31 cellular contexts compared by ENCODE assay signal in genomic region chr2:55403177-55403998, GRCh38. TPM values are rescaled to one million over a fixed set of nuclear protein-coding genes. Genes with fewer than 3 reads are reported as not detected.
A peak's percentile ranks its signal among the peaks of the same experiment; 100 is the strongest.
DNase-seq lines count a peak whose midpoint lies in the region; ATAC-seq, FAIRE-seq and TF ChIP-seq lines count a peak whose summit lies in the region.
"Had no signal": no experiment of that assay in that cellular context is flagged by ENCODE, and none has a peak within 500 bp of the region (broad histone marks: within the 10 kb centered on the region; RNA-seq: fewer than 3 reads in every experiment).

No MANE protein-coding gene starts in this region.

- TF ChIP-seq EP300 in K562 (IDR thresholded peaks at IDR 0.05; ENCODE audit: low read length) = no peak

- peaks cover 39 to 63% of the 10 kb centered on the region in 2 donors for H3K36me3 Mint-ChIP-seq in CD14-positive monocyte

- intact Hi-C loops in CD14-positive monocyte (cut with micrococcal nuclease) = no loop called here
- intact Hi-C loops in K562 (cut with micrococcal nuclease) = no loop called here

- no peak overlapping the region for H3K4me3 Mint-ChIP-seq in CD14-positive monocyte
- H3K4me3 Mint-ChIP-seq: activated CD4-positive, alpha-beta memory T cell treated with anti-CD3 and anti-CD28 coated beads, Interleukin-2, amount 10 ng/mL, durations not matched to agents 7 days and 5 days; activated naive CD8-positive, alpha-beta T cell; central memory CD8-positive, alpha-beta T cell; nephron; stimulated activated naive CD8-positive, alpha-beta T cell treated with anti-CD3 and anti-CD28 coated beads, Interleukin-15, amount 100 ng/mL, for 72 hours; T-cell had no signal

- H3K27me3 ChIP-seq in K562 (ENCODE audit: control insufficient read depth in 2 of 2, insufficient read depth in 2 of 2, low read length in 2 of 2) = no peaks in the 10 kb centered on the region
- H3K27me3 ChIP-seq: hepatocyte, pancreas, upper lobe of left lung had no signal

- DNase-seq in CD14-positive monocyte (ENCODE audit: low spot score) (no peak), NOMO-1 (lab: John Stamatoyannopoulos, UW; ENCODE audit: unreplicated experiment in 2 of 2) (peak; percentile 10 to 64), K562 (ENCODE audit: extremely low read depth in 1 of 4, low spot score in 3 of 4) (no peak), medulla oblongata (ENCODE audit: extremely low spot score) (peak; percentile 92), HPDE6-E6E7 (ENCODE audit: extremely low spot score) (no peak)
- DNase-seq in NK-92 treated with Interleukin-12 subunit alpha and Interleukin-12 subunit beta, amount 100 ng/mL, for 24 hours (lab: John Stamatoyannopoulos, UW) = no peak
- no peak for DNase-seq in stimulated activated CD4-positive, alpha-beta T cell treated with anti-CD3 and anti-CD28 coated beads, Interleukin-12 subunit alpha, Interleukin-12 subunit beta, amount 100 ng/mL, for 4 hours
- DNase-seq: activated CD4-positive, alpha-beta memory T cell treated with anti-CD3 and anti-CD28 coated beads, Interleukin-2, amount 10 ng/mL, durations not matched to agents 7 days and 5 days; DMS79 treated with DMSO at 0.1 percent for 48 hours; H7; mucosa of descending colon; NCI-H1092 treated with DMSO at 0.1 percent for 48 hours; NCI-H2029; NCI-H226; NCI-H82; pancreas; PC-9; SIG-M5; stimulated activated naive CD8-positive, alpha-beta T cell treated with anti-CD3 and anti-CD28 coated beads, Interleukin-15, amount 100 ng/mL, for 72 hours; T-cell; upper lobe of left lung had no signal

- no peaks in the 10 kb centered on the region for H3K9me3 Mint-ChIP-seq in CD14-positive monocyte
- H3K9me3 Mint-ChIP-seq: activated CD4-positive, alpha-beta memory T cell treated with anti-CD3 and anti-CD28 coated beads, Interleukin-2, amount 10 ng/mL, durations not matched to agents 7 days and 5 days; activated T-helper 2 cell treated with anti-CD3 and anti-CD28 coated beads, Interferon-gamma antibody, Interleukin-2, Interleukin-4, amounts not matched to agents 10 μg/mL and 5 μg/mL and 100 μg/mL, durations not matched to agents 14 hours and 24 hours and 36 hours; central memory CD8-positive, alpha-beta T cell; nephron; stimulated activated naive CD8-positive, alpha-beta T cell treated with anti-CD3 and anti-CD28 coated beads, Interleukin-15, amount 100 ng/mL, for 72 hours; T-cell had no signal

- H3K4me3 ChIP-seq in K562 = no peak overlapping the region
- H3K4me3 ChIP-seq: A549, hepatocyte, mucosa of descending colon, pancreas, PC-9, upper lobe of left lung had no signal

- peaks cover 32% of the 10 kb centered on the region for H3K79me2 ChIP-seq in K562 (ENCODE audit: control insufficient read depth, insufficient read depth, low read length)

- in situ Hi-C loops in K562 (cut with MboI) = no loop called here

- H3K27me3 Mint-ChIP-seq in CD14-positive monocyte (ENCODE audit: low read depth in 3 of 3) = no peaks in the 10 kb centered on the region
- H3K27me3 Mint-ChIP-seq: activated CD4-positive, alpha-beta memory T cell treated with anti-CD3 and anti-CD28 coated beads, Interleukin-2, amount 10 ng/mL, durations not matched to agents 7 days and 5 days; activated naive CD8-positive, alpha-beta T cell; central memory CD8-positive, alpha-beta T cell; stimulated activated naive CD8-positive, alpha-beta T cell treated with anti-CD3 and anti-CD28 coated beads, Interleukin-15, amount 100 ng/mL, for 72 hours; T-cell had no signal

- no peak overlapping the region for H3K27ac ChIP-seq in K562 (ENCODE audit: extremely low read depth, low read depth, low read length)
- H3K27ac ChIP-seq: A549, epithelial cell of prostate, hepatocyte, pancreas, PC-9, upper lobe of left lung had no signal

- H3K9me1 ChIP-seq in K562 (ENCODE audit: control insufficient read depth, insufficient read depth, low read length) = no peaks in the 10 kb centered on the region

- no peaks in the 10 kb centered on the region for H3K4me1 ChIP-seq in K562 (replicated peaks in 1 of 2; ENCODE audit: control insufficient read depth in 2 of 2, insufficient read depth in 2 of 2, low read length in 2 of 2)
- H3K4me1 ChIP-seq: pancreas, upper lobe of left lung had no signal

- ATAC-seq in K562 (no peak), GM21381 (IDR thresholded peaks at IDR 0.05; ENCODE audit: unreplicated experiment) (no peak)
- ATAC-seq: A549; activated CD4-positive, CD25-positive, alpha-beta regulatory T cell treated with anti-CD3 and anti-CD28 coated beads, Interleukin-2, amount 50 U/mL, for 24 hours; mucosa of descending colon; pancreas; sciatic nerve; stimulated activated naive CD8-positive, alpha-beta T cell treated with anti-CD3 and anti-CD28 coated beads, Interleukin-15, amount 100 ng/mL, for 72 hours; T-cell had no signal

- peak; percentile 11 for FAIRE-seq in K562 (lab: Jason Lieb, UNC)
- FAIRE-seq: A549, pancreas had no signal

- TF ChIP-seq POLR2A in K562 (conservative IDR thresholded peaks at IDR 0.05) = no peak

- H3K36me3 ChIP-seq in K562 (ENCODE audit: control insufficient read depth, insufficient read depth, low read length) = peaks cover 47% of the 10 kb centered on the region
- H3K36me3 ChIP-seq: pancreas had no signal

- WGBS in K562 (ENCODE audit: insufficient coverage, low coverage, missing lambda C conversion rate) = 86% methylated on average over 4 of the region's 4 CpGs

- H3K4me2 ChIP-seq in K562 (ENCODE audit: insufficient read depth, low read length) = no peak overlapping the region
- H3K4me2 ChIP-seq: A549, hepatocyte, PC-9 had no signal

- H3K4me1 Mint-ChIP-seq in CD14-positive monocyte = peaks cover 12% of the 10 kb centered on the region
- H3K4me1 Mint-ChIP-seq: activated CD4-positive, alpha-beta memory T cell treated with anti-CD3 and anti-CD28 coated beads, Interleukin-2, amount 10 ng/mL, durations not matched to agents 7 days and 5 days; central memory CD8-positive, alpha-beta T cell; nephron; stimulated activated naive CD8-positive, alpha-beta T cell treated with anti-CD3 and anti-CD28 coated beads, Interleukin-15, amount 100 ng/mL, for 72 hours; T-cell had no signal

- H4K20me1 ChIP-seq in K562 (replicated peaks; ENCODE audit: control insufficient read depth, insufficient read depth, low read length) = no peaks in the 10 kb centered on the region

- CTCF ChIA-PET in K562 (lab: Yijun Ruan, JAX; ENCODE audit: low intra/inter-chr PET ratio) = no interaction called here

- POLR2A ChIA-PET in K562 (lab: Yijun Ruan, JAX) = interaction anchor here (0.6 kb wide), 1 partner anchor 64 kb away, joined by 4 read pairs; no protein-coding TSS in a partner anchor

- H3K9me3 ChIP-seq in K562 (replicated peaks; ENCODE audit: control insufficient read depth, insufficient read depth, low read depth, low read length) = no peaks in the 10 kb centered on the region
- H3K9me3 ChIP-seq: A549, mucosa of descending colon, pancreas, upper lobe of left lung had no signal

- TF ChIP-seq CTCF in CD14-positive monocyte (IDR thresholded peaks at IDR 0.05) (no peak), K562 (IDR thresholded peaks at IDR 0.05 in 2 of 3, conservative IDR thresholded peaks at IDR 0.05 in 1 of 3; ENCODE audit: insufficient read depth in 2 of 3, low read depth in 1 of 3, low read length in 3 of 3) (no peak)

- TF ChIP-seq RAD21 in K562 (CRISPR knock-in tag; conservative IDR thresholded peaks at IDR 0.05 in 1 of 2, IDR thresholded peaks at IDR 0.05 in 1 of 2) = no peak

- no peak overlapping the region for H3K9ac ChIP-seq in K562 (ENCODE audit: insufficient read depth in 1 of 2, low read depth in 2 of 2, low read length in 2 of 2)

- BruUV-seq in K562 (replicated peaks; lab: Mats Ljungman, UMichigan) = no TSS peak

- H3K27ac Mint-ChIP-seq in CD14-positive monocyte = peak overlapping the region; percentile 30 to 77 (median 58)
- H3K27ac Mint-ChIP-seq: activated CD4-positive, alpha-beta memory T cell treated with anti-CD3 and anti-CD28 coated beads, Interleukin-2, amount 10 ng/mL, durations not matched to agents 7 days and 5 days; activated naive CD8-positive, alpha-beta T cell; activated T-helper 2 cell treated with anti-CD3 and anti-CD28 coated beads, Interferon-gamma antibody, Interleukin-2, Interleukin-4, amounts not matched to agents 10 μg/mL and 5 μg/mL and 100 μg/mL, durations not matched to agents 14 hours and 24 hours and 36 hours; nephron; stimulated activated naive CD8-positive, alpha-beta T cell treated with anti-CD3 and anti-CD28 coated beads, Interleukin-15, amount 100 ng/mL, for 72 hours; T-cell had no signal

- no peak overlapping the region for H2AFZ ChIP-seq in K562 (ENCODE audit: low read depth, low read length)
- H2AFZ ChIP-seq: hepatocyte, PC-9 had no signal

TF ChIP-seq in K562, 482 proteins besides CTCF, POLR2A, EP300 and RAD21:
- TF ChIP-seq IRF1 (CRISPR knock-in tag; IDR thresholded peaks at IDR 0.05; ENCODE audit: borderline replicate concordance) (no peak), NONO (IDR thresholded peaks at IDR 0.05; ENCODE audit: low read depth in 2 of 2, low read length in 1 of 2) (no peak), CEBPB (tag; IDR thresholded peaks at IDR 0.05) (peak; percentile 55)

RNA-seq across cellular contexts. Expression of gene CCDC88A, which starts 16.3 kb away (rescaled TPM):
- polyA plus RNA-seq in CD14-positive monocyte (10 to 100 TPM in 1 of 2 donors, 1 to 10 TPM in 1; 9.9 to 17.9 TPM), K562 (2011; rRNA removed) (63.8 and 71.5 TPM in 2 replicates), K562 (2014; fragmentation: Illumina TruSeq; extraction: Trizol) (45.6 and 55.6 TPM in 2 replicates), K562 (2014; fragmentation: Nextera tagmentation; extraction: Ambion mirVana) (10 to 100 TPM; 29.3 to 30.3 TPM), K562 (2014; rRNA removed) (30.5 and 33.5 TPM in 2 replicates)
- total RNA-seq in K562 (2011; cell fraction: chromatin; rRNA removed; ENCODE audit: low replicate concordance) = 92.0 and 356 TPM in 2 replicates
- total RNA-seq in K562 (2011; cell fraction: nucleolus; rRNA removed) = 44.2 and 71.7 TPM in 2 replicates
- 155 and 284 TPM in 2 replicates for total RNA-seq in K562 (2011; cell fraction: nucleoplasm; rRNA removed)
- total RNA-seq in K562 (2014; rRNA removed) (43.9 and 50.8 TPM in 2 replicates), K562 (2014; rRNA removed; fragmentation: Illumina TruSeq; extraction: Trizol) (98.2 and 102 TPM in 2 replicates), K562 (2015; rRNA removed; fragmentation: Illumina TruSeq; extraction: Trizol) (88.3 and 102 TPM in 2 replicates), K562 (2021) (65.6 and 68.8 TPM in 2 replicates)
- 15.1 and 24.2 TPM in 2 replicates for polyA plus RNA-seq in K562 (2011; cell fraction: cytosol; rRNA removed)
- polyA plus RNA-seq in K562 (2011; cell fraction: nucleus; rRNA removed) = 61.4 and 72.4 TPM in 2 replicates
- polyA plus RNA-seq in K562 (2012) = 32.7 and 34.8 TPM in 2 replicates
- 209 and 231 TPM in 2 replicates for polyA minus RNA-seq in K562 (2011; rRNA and poly(A)+ RNA removed)
- 44.0 and 48.9 TPM in 2 replicates for polyA minus RNA-seq in K562 (2011; cell fraction: cytosol; rRNA and poly(A)+ RNA removed)
- 93.4 and 163 TPM in 2 replicates for polyA minus RNA-seq in K562 (2011; cell fraction: nucleus; rRNA and poly(A)+ RNA removed)

Comparison
In these comparisons a context has a peak if more than half of its experiments do, and no peak if none do; other contexts are left out.
1. DNase-seq: peak in NOMO-1 (2 of 2) and medulla oblongata (single experiment); none in CD14-positive monocyte (single experiment), K562 (0 of 4), HPDE6-E6E7 (single experiment), NK-92 treated with Interleukin-12 subunit alpha and Interleukin-12 subunit beta, amount 100 ng/mL, for 24 hours (single experiment) and stimulated activated CD4-positive, alpha-beta T cell treated with anti-CD3 and anti-CD28 coated beads, Interleukin-12 subunit alpha, Interleukin-12 subunit beta, amount 100 ng/mL, for 4 hours (single experiment).